Comparison of ENCODE assay signal across 10 cellular contexts in genomic region chr3:125053304-125053699, GRCh38. TPM values are rescaled to one million over a fixed set of nuclear protein-coding genes. Genes with fewer than 3 reads are reported as not detected.
DNase-seq lines count a peak whose midpoint lies in the region; ATAC-seq, FAIRE-seq and TF ChIP-seq lines count a peak whose summit lies in the region.
"Had no signal": no experiment of that assay in that cellular context is flagged by ENCODE, and none has a peak within 500 bp of the region (broad histone marks: within the 10 kb centered on the region; RNA-seq: fewer than 3 reads in every experiment).

No MANE protein-coding gene starts in this region.

- CTCF ChIA-PET in HepG2 (lab: Yijun Ruan, JAX; ENCODE audit: low intra/inter-chr PET ratio, low total read pairs): no interaction called here

- H3K9ac ChIP-seq in HepG2 (ENCODE audit: insufficient read depth, low read depth, low read length): peak overlapping the region; percentile 23; the same call in 1 of the 2 replicates

- H3K4me1 ChIP-seq in HepG2 (ENCODE audit: insufficient read depth, low read length): peaks cover 45% of the 10 kb centered on the region
- peaks cover 0 to 16% (median 3%) of the 10 kb centered on the region in 4 donors for H3K4me1 ChIP-seq in right lobe of liver

- no peak for TF ChIP-seq RAD21 in HepG2 (CRISPR knock-in tag; IDR thresholded peaks at IDR 0.05)

- in situ Hi-C loops in HepG2 (cut with HindIII; ENCODE audit: extremely low pct_ligation_motif_present, low pct_unique_long_range_greater_than_20kb): loop anchor here (5.0 kb wide), 1 partner anchor 51 kb away; no protein-coding TSS in a partner anchor

- TF ChIP-seq EP300 in HepG2 (IDR thresholded peaks at IDR 0.05; ENCODE audit: low read depth in 2 of 2, low read length in 2 of 2) (no peak), HepG2 (CRISPR knock-in tag; IDR thresholded peaks at IDR 0.05; ENCODE audit: borderline replicate concordance) (no peak)

- TF ChIP-seq POLR2A in HepG2 (IDR thresholded peaks at IDR 0.05; ENCODE audit: insufficient read depth in 1 of 2, low read depth in 2 of 2, low read length in 2 of 2): peak in 1 of 2 experiments; percentile 19; a peak in 1 of 4 replicates
- TF ChIP-seq POLR2A in right lobe of liver (IDR thresholded peaks at IDR 0.05): no peak

- H3K4me3 ChIP-seq in HepG2 (replicated peaks in 1 of 3; ENCODE audit: insufficient read depth in 1 of 3, low read depth in 2 of 3, low read length in 3 of 3) (peak overlapping the region in 1 of 3 experiments; percentile 82; a peak in 1 of 6 replicates), right lobe of liver (no peak overlapping the region)

- H3K27me3 Mint-ChIP-seq in central memory CD8-positive, alpha-beta T cell: no peaks in the 10 kb centered on the region
- no peaks in the 10 kb centered on the region for H3K27me3 Mint-ChIP-seq in naive thymus-derived CD8-positive, alpha-beta T cell

- ATAC-seq in HepG2 (no peak), right lobe of liver (no peak), GM18517 (IDR thresholded peaks at IDR 0.05; ENCODE audit: unreplicated experiment) (no peak)
- ATAC-seq in central memory CD8-positive, alpha-beta T cell (replicated peaks; ENCODE audit: extremely low read depth, poor library complexity, severe bottlenecking): no peak
- no peak for ATAC-seq in naive thymus-derived CD8-positive, alpha-beta T cell

- H4K20me1 ChIP-seq in HepG2 (ENCODE audit: insufficient read depth, low read length): peaks cover 18% of the 10 kb centered on the region

- no peaks in the 10 kb centered on the region for H3K9me3 Mint-ChIP-seq in central memory CD8-positive, alpha-beta T cell
- H3K9me3 Mint-ChIP-seq in naive thymus-derived CD8-positive, alpha-beta T cell: no peaks in the 10 kb centered on the region

- POLR2A ChIA-PET in HepG2 (lab: Yijun Ruan, JAX): interaction anchor here (1.1 to 3.1 kb wide), 3 partner anchors 8 to 51 kb away, joined by 5 to 25 read pairs (median 17); no protein-coding TSS in a partner anchor
- POLR2A ChIA-PET in naive thymus-derived CD8-positive, alpha-beta T cell (lab: Charles Lee): interaction anchor here (1.0 to 1.6 kb wide), 2 partner anchors 41 to 51 kb away, joined by 3 to 5 read pairs; no protein-coding TSS in a partner anchor

- H3K4me1 Mint-ChIP-seq in central memory CD8-positive, alpha-beta T cell: peaks cover 62% of the 10 kb centered on the region
- peaks cover 47 to 70% (median 66%) of the 10 kb centered on the region in 4 donors for H3K4me1 Mint-ChIP-seq in naive thymus-derived CD8-positive, alpha-beta T cell

- H3K9me3 ChIP-seq in HepG2 (ENCODE audit: low read length) (no peaks in the 10 kb centered on the region), right lobe of liver (no peaks in the 10 kb centered on the region)

- DNase-seq in HepG2 (ENCODE audit: low spot score): no peak
- DNase-seq in right lobe of liver: no peak
- DNase-seq in central memory CD8-positive, alpha-beta T cell (ENCODE audit: low spot score in 2 of 2): no peak
- no peak for DNase-seq in naive thymus-derived CD8-positive, alpha-beta T cell
- no peak for DNase-seq in NCI-H524 (lab: John Stamatoyannopoulos, UW)
- DNase-seq in NCI-H2196 treated with DMSO at 0.1 percent for 48 hours (lab: John Stamatoyannopoulos, UW; ENCODE audit: unreplicated experiment): no peak
- DNase-seq in NCI-H2107 (lab: John Stamatoyannopoulos, UW): no peak
- DNase-seq: activated CD4-positive, alpha-beta T cell treated with anti-CD3 and anti-CD28 coated beads, Interleukin-2, amount 50 U/mL, for 1 hour; NCI-H510A had no signal

- WGBS in HepG2 (ENCODE audit: low lambda C conversion rate): 89% methylated on average over 2 of the region's 2 CpGs
- 100% methylated on average over 1 of the region's 2 CpGs for WGBS in right lobe of liver (ENCODE audit: insufficient coverage, low coverage, low lambda C conversion rate, missing lambda C conversion rate)

- H3K27ac Mint-ChIP-seq in central memory CD8-positive, alpha-beta T cell (ENCODE audit: low read depth): peak overlapping the region; percentile 80
- peak overlapping the region; percentile 84 to 97 (median 90) for H3K27ac Mint-ChIP-seq in naive thymus-derived CD8-positive, alpha-beta T cell

- no TSS peak for BruUV-seq in HepG2 (replicated peaks; lab: Mats Ljungman, UMichigan)

- FAIRE-seq in HepG2 (lab: Jason Lieb, UNC): no peak

- intact Hi-C loops in HepG2 (cut with micrococcal nuclease; ENCODE audit: unreplicated experiment): loop anchor here (10.0 kb wide), 1 partner anchor 101 kb away; no protein-coding TSS in a partner anchor
- intact Hi-C loops in right lobe of liver (cut with DNase I): no loop called here

- no peak overlapping the region for H2AFZ ChIP-seq in HepG2 (ENCODE audit: low read length)

- H3K4me3 Mint-ChIP-seq in central memory CD8-positive, alpha-beta T cell: peak overlapping the region; percentile 99
- H3K4me3 Mint-ChIP-seq in naive thymus-derived CD8-positive, alpha-beta T cell: peak overlapping the region; percentile 66 to 97 (median 92)

- peak overlapping the region; percentile 95 for H3K4me2 ChIP-seq in HepG2 (ENCODE audit: low read depth, low read length)

- peaks cover 16% of the 10 kb centered on the region for H3K36me3 Mint-ChIP-seq in central memory CD8-positive, alpha-beta T cell (ENCODE audit: insufficient read depth)
- peaks cover 0 to 4% (median 0%) of the 10 kb centered on the region in 3 donors for H3K36me3 Mint-ChIP-seq in naive thymus-derived CD8-positive, alpha-beta T cell

- H3K79me2 ChIP-seq in HepG2 (ENCODE audit: insufficient read depth, low read length): peaks cover 33% of the 10 kb centered on the region

- H3K27ac ChIP-seq in HepG2 (ENCODE audit: extremely low read length, insufficient read depth, low read length) (peak overlapping the region; percentile 6), right lobe of liver (peak overlapping the region in 1 of 3 donors; percentile 75)

- H3K27me3 ChIP-seq in HepG2 (ENCODE audit: control insufficient read depth in 1 of 2, insufficient read depth in 2 of 2, low read length in 2 of 2) (peaks cover 0 to 17% of the 10 kb centered on the region in 2 experiments; a peak in 4 of 5 replicates), right lobe of liver (no peaks in the 10 kb centered on the region)

- peaks cover 6 to 36% of the 10 kb centered on the region in 2 experiments; a peak in 4 of 5 replicates for H3K36me3 ChIP-seq in HepG2 (replicated peaks in 1 of 2; ENCODE audit: control insufficient read depth in 1 of 2, insufficient read depth in 2 of 2, low read length in 2 of 2)
- H3K36me3 ChIP-seq in right lobe of liver: no peaks in the 10 kb centered on the region

- TF ChIP-seq CTCF in HepG2 (CRISPR knock-in tag; IDR thresholded peaks at IDR 0.05) (no peak), right lobe of liver (IDR thresholded peaks at IDR 0.05) (no peak)

TF ChIP-seq in HepG2, 621 proteins besides CTCF, POLR2A, EP300 and RAD21 (continues in another document):
- no peak for TF ChIP-seq REST (IDR thresholded peaks at IDR 0.05; ENCODE audit: borderline replicate concordance in 1 of 2, low read depth in 1 of 2, low read length in 2 of 2)

RNA-seq across cellular contexts. Expression of gene HEG1, which starts 2.5 kb away (rescaled TPM):
- total RNA-seq in HepG2 (2016; rRNA removed; fragmentation: Illumina TruSeq; extraction: Trizol) (9.7 and 10.7 TPM in 2 replicates), right lobe of liver (10 to 100 TPM in 3 of 6 experiments, 1 to 10 TPM in 3; 3.5 to 14.9 (median 10.8) TPM)
- total RNA-seq in HepG2 (2016; cell fraction: cytosol; rRNA removed; fragmentation: Illumina TruSeq; extraction: Trizol; ENCODE audit: low read depth): 1.1 TPM in 2 replicates
- 6.8 and 9.0 TPM in 2 replicates for total RNA-seq in HepG2 (2016; cell fraction: insoluble cytoplasmic fraction; rRNA removed; fragmentation: Illumina TruSeq; extraction: Trizol)
- 3.2 and 3.3 TPM in 2 replicates for total RNA-seq in HepG2 (2016; cell fraction: membrane; rRNA removed; fragmentation: Illumina TruSeq; extraction: Trizol)
- 17.3 and 19.4 TPM in 2 replicates for total RNA-seq in HepG2 (2016; cell fraction: nucleus; rRNA removed; fragmentation: Illumina TruSeq; extraction: Trizol)
- 11.6 and 18.2 TPM in 2 replicates for polyA plus RNA-seq in HepG2 (2011; rRNA removed)
- 8.6 and 8.8 TPM in 2 replicates for polyA plus RNA-seq in HepG2 (2011; cell fraction: cytosol; rRNA removed)
- 17.9 and 23.5 TPM in 2 replicates for polyA plus RNA-seq in HepG2 (2011; cell fraction: nucleus; rRNA removed)
- polyA plus RNA-seq in HepG2 (2012): 12.1 and 14.0 TPM in 2 replicates
- polyA plus RNA-seq in HepG2 (2016; cell fraction: cytosol; fragmentation: Illumina TruSeq; extraction: Trizol; ENCODE audit: low read depth): 0.46 and 0.52 TPM in 2 replicates
- 5.4 and 5.8 TPM in 2 replicates for polyA plus RNA-seq in HepG2 (2016; cell fraction: insoluble cytoplasmic fraction; fragmentation: Illumina TruSeq; extraction: Trizol; ENCODE audit: low read depth)
- 0.69 and 0.92 TPM in 2 replicates for polyA plus RNA-seq in HepG2 (2016; cell fraction: membrane; fragmentation: Illumina TruSeq; extraction: Trizol; ENCODE audit: low read depth)
- polyA plus RNA-seq in HepG2 (2016; cell fraction: nucleus; fragmentation: Illumina TruSeq; extraction: Trizol; ENCODE audit: insufficient read depth, low read depth): 14.9 and 16.7 TPM in 2 replicates
- polyA minus RNA-seq in HepG2 (2011; rRNA and poly(A)+ RNA removed; ENCODE audit: low replicate concordance): 51.4 and 72.4 TPM in 2 replicates
- polyA minus RNA-seq in HepG2 (2011; cell fraction: cytosol; rRNA and poly(A)+ RNA removed): 23.5 and 27.8 TPM in 2 replicates
- 17.8 and 25.8 TPM in 2 replicates for polyA minus RNA-seq in HepG2 (2011; cell fraction: nucleus; rRNA and poly(A)+ RNA removed)
- total RNA-seq in naive thymus-derived CD8-positive, alpha-beta T cell: 10 to 100 TPM in 1 of 2 experiments, 1 to 10 TPM in 1; 9.2 to 10.3 TPM
- polyA plus RNA-seq in naive thymus-derived CD8-positive, alpha-beta T cell: 1 to 10 TPM; 1.5 to 2.3 (median 1.6) TPM
